15 cellular contexts compared by ENCODE assay signal in genomic region chr12:99232324-99232723, GRCh38.
DNase-seq lines count a peak whose midpoint lies in the region; ATAC-seq and TF ChIP-seq lines count a peak whose summit lies in the region.
"Had no signal": no experiment of that assay in that cellular context is flagged by ENCODE, and none has a peak within 500 bp of the region (broad histone marks: within the 10 kb centered on the region; RNA-seq: fewer than 3 reads in every experiment).

No MANE protein-coding gene starts in this region.

- H3K4me1 ChIP-seq in left lung: no peaks in the 10 kb centered on the region
- H3K4me1 ChIP-seq: BLaER1 had no signal

- peak; percentile 66 for ATAC-seq in left lung
- no peak for ATAC-seq in HG02642 (IDR thresholded peaks at IDR 0.05; ENCODE audit: poor library complexity, unreplicated experiment)
- ATAC-seq in GM18867 (IDR thresholded peaks at IDR 0.05; ENCODE audit: unreplicated experiment): no peak
- ATAC-seq: GM23338, PC-3, T-cell had no signal

- H3K27ac ChIP-seq in left lung: no peak overlapping the region
- H3K27ac ChIP-seq: BLaER1 had no signal

- intact Hi-C loops in left lung (cut with DNase I): no loop called here

- H3K36me3 ChIP-seq in left lung: no peaks in the 10 kb centered on the region

- in situ Hi-C loops in KBM-7 (cut with MboI; ENCODE audit: low pct_unique_long_range_greater_than_20kb, low sequenced_read_pairs): no loop called here

- H3K9me3 ChIP-seq in left lung: no peaks in the 10 kb centered on the region

- TF ChIP-seq CTCF in left lung (IDR thresholded peaks at IDR 0.05): no peak

- H3K4me3 ChIP-seq in left lung: no peak overlapping the region
- H3K4me3 ChIP-seq: BLaER1, GM23338 had no signal

- DNase-seq in NCI-H1105 treated with DMSO at 0.1 percent for 48 hours (lab: John Stamatoyannopoulos, UW) (peak; percentile 69), NCI-H2029 (lab: John Stamatoyannopoulos, UW) (peak; percentile 54), NCI-H510A treated with DMSO at 0.1 percent for 48 hours (lab: John Stamatoyannopoulos, UW) (peak; percentile 26), left lung (no peak), KBM-7 (no peak)
- DNase-seq: CD8-positive, alpha-beta memory T cell; NCI-H1048; NK-92 treated with Interleukin-12 subunit alpha and Interleukin-12 subunit beta, amount 100 ng/mL, for 24 hours; PC-3; T-cell; T1000 had no signal

- no peaks in the 10 kb centered on the region for H3K27me3 ChIP-seq in left lung
- H3K27me3 ChIP-seq: BLaER1 had no signal

Comparison
In these comparisons a context has a peak if more than half of its experiments do, and no peak if none do; other contexts are left out.
1. DNase-seq: peak in NCI-H1105 treated with DMSO at 0.1 percent for 48 hours (single experiment), NCI-H2029 (single experiment) and NCI-H510A treated with DMSO at 0.1 percent for 48 hours (single experiment); none in left lung (0 of 2) and KBM-7 (single experiment).